In the genomic region with DNA sequence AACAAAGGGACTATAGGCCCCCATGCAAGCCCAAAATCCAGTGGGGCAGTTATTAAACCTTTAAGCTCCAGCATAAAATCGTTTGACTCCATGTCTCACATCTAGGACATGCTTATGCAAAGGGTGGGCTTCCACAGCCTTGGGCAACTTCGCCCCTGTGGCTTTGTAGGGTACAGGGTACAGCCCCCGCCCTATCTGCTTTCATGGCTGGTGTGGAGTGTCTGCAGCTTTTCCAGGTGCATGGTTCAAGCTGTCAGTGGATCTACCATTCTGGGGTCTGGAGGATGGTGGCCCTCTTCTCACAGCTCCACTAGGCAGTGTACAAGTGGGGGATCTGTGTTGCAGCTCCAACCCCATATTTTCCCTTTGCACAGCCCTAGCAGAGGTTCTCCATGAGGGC, we compare ENCODE assay signal across 25 cellular contexts.
"Had no signal": no experiment of that assay in that cellular context is flagged by ENCODE, and none has a peak within 500 bp of the region (broad histone marks: within the 10 kb centered on the region; RNA-seq: fewer than 3 reads in every experiment).

No MANE protein-coding gene starts in this region.

- DNase-seq: colonic mucosa; cortex of kidney; dermis blood vessel endothelial cell; dorsolateral prefrontal cortex; effector CD4-positive, alpha-beta T cell; effector CD8-positive, alpha-beta T cell; effector memory CD4-positive, alpha-beta T cell; effector memory CD8-positive, alpha-beta T cell; endodermal cell; erythroblast; esophagus squamous epithelium; foreskin fibroblast; foreskin keratinocyte; foreskin melanocyte; gastrocnemius medialis; glutamatergic neuron; head of caudate nucleus; heart right ventricle had no signal

- H3K27ac ChIP-seq: colonic mucosa, coronary artery, dorsolateral prefrontal cortex, epithelial cell of prostate, esophagus muscularis mucosa, esophagus squamous epithelium, foreskin keratinocyte, gastrocnemius medialis, gastroesophageal sphincter, heart left ventricle, heart right ventricle had no signal

- H3K4me1 Mint-ChIP-seq: endodermal cell had no signal

- ATAC-seq: effector memory CD8-positive, alpha-beta T cell; esophagus mucosa; foreskin keratinocyte; gastrocnemius medialis; gastroesophageal sphincter; heart left ventricle; heart right ventricle had no signal

- H3K4me3 Mint-ChIP-seq: dendritic cell treated with granulocyte-macrophage colony-stimulating factor and Interleukin-4, amounts not matched to agents 40 ng/mL and 50 ng/mL, for 4 days; effector memory CD8-positive, alpha-beta T cell; endodermal cell had no signal

- H3K36me3 ChIP-seq: colonic mucosa, esophagus muscularis mucosa, esophagus squamous epithelium, gastrocnemius medialis, gastroesophageal sphincter, heart left ventricle, heart right ventricle had no signal

- H3K4me1 ChIP-seq: colonic mucosa, esophagus muscularis mucosa, esophagus squamous epithelium, foreskin keratinocyte, gastrocnemius medialis, gastroesophageal sphincter, heart left ventricle, heart right ventricle had no signal

- H3K27me3 Mint-ChIP-seq: dendritic cell treated with granulocyte-macrophage colony-stimulating factor and Interleukin-4, amounts not matched to agents 40 ng/mL and 50 ng/mL, for 4 days; effector memory CD8-positive, alpha-beta T cell had no signal

- H3K27ac Mint-ChIP-seq: dendritic cell treated with granulocyte-macrophage colony-stimulating factor and Interleukin-4, amounts not matched to agents 40 ng/mL and 50 ng/mL, for 4 days; effector memory CD8-positive, alpha-beta T cell; endodermal cell had no signal

- H3K9me3 ChIP-seq: colonic mucosa, esophagus muscularis mucosa, esophagus squamous epithelium, gastrocnemius medialis, gastroesophageal sphincter had no signal

- H3K27me3 ChIP-seq: colonic mucosa, dorsolateral prefrontal cortex, esophagus muscularis mucosa, esophagus squamous epithelium, foreskin keratinocyte, gastrocnemius medialis, gastroesophageal sphincter, heart left ventricle, heart right ventricle had no signal

- H3K4me3 ChIP-seq: colonic mucosa, coronary artery, dorsolateral prefrontal cortex, esophagus muscularis mucosa, esophagus squamous epithelium, gastrocnemius medialis, gastroesophageal sphincter, heart left ventricle, heart right ventricle had no signal
